1 cellular context compared by ENCODE assay signal in the genomic region with DNA sequence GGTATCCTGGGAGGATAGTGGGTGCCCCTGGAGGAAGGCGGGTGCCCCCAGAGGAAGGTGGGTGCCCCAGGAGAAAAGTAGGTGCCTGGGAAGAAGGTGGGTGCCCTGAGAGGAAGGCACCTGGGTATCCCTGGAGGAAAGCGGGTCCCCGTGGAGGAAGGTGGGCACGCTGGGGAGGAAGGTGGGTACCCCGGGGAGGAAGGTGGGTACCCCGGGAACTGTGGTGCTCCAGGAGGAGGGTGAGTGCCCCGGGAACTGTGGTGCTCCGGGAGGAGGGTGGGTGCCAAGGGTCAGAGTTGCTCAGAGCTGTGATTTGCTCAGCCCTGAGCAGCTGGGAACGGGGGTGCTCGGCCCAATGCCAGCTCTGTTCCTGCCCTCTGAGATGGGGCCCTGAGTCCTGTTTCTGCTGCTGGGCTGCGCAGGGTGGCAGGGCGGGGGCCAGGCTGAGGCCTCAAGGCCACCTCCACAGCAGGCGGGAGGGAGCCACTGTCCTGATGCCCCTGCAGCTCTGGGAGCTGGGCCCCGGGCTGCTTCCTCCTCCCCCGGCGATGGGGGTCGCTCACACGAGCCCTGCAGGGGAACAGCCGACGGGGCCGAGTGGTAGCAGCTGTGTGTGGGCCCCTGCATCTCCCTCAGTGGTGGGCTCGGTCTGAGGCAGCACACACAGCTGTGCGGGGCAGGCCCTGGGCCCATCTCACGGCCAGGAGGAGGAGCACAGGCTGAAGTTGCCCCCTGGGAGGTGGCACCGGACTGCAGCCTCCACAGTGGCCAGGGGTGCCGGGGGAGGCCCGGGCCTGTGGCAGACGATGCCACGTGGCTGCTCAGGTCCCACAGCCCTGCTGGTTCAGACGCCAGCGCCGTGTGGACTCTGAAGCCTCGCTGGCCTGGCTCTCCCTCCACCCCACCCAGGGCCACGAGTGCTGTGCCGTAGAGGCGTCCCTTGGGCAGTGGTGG.
TF ChIP-seq lines count a peak whose summit lies in the region.

No MANE protein-coding gene starts in this region.

TF ChIP-seq in H1, 55 proteins besides CTCF, POLR2A, EP300 and RAD21:
- TF ChIP-seq GABPA (IDR thresholded peaks at IDR 0.05; ENCODE audit: borderline replicate concordance, insufficient read depth, low read length) (no peak), EZH2 (IDR thresholded peaks at IDR 0.05; ENCODE audit: low read depth, low read length, severe bottlenecking) (no peak), ASH2L (IDR thresholded peaks at IDR 0.05; ENCODE audit: low read length) (no peak), SIN3A (conservative IDR thresholded peaks at IDR 0.05 in 1 of 2, IDR thresholded peaks at IDR 0.05 in 1 of 2; ENCODE audit: low read depth in 1 of 2, low read length in 2 of 2) (no peak), TBP (IDR thresholded peaks at IDR 0.05; ENCODE audit: low read depth, low read length) (no peak), HDAC6 (IDR thresholded peaks at IDR 0.05; ENCODE audit: low read depth, low read length) (no peak), JUND (IDR thresholded peaks at IDR 0.05; ENCODE audit: low read length) (no peak), BACH1 (IDR thresholded peaks at IDR 0.05; ENCODE audit: low read length) (no peak), BRCA1 (IDR thresholded peaks at IDR 0.05; ENCODE audit: low read depth, low read length) (no peak), SRF (IDR thresholded peaks at IDR 0.05; ENCODE audit: low read depth, low read length) (no peak), TAF1 (IDR thresholded peaks at IDR 0.05; ENCODE audit: low read depth, low read length) (no peak), HDAC2 (IDR thresholded peaks at IDR 0.05; ENCODE audit: borderline replicate concordance in 1 of 2, low read depth in 2 of 2, low read length in 2 of 2) (no peak), CEBPB (IDR thresholded peaks at IDR 0.05; ENCODE audit: low read depth, low read length) (no peak)
- TF ChIP-seq, protein P1, sequence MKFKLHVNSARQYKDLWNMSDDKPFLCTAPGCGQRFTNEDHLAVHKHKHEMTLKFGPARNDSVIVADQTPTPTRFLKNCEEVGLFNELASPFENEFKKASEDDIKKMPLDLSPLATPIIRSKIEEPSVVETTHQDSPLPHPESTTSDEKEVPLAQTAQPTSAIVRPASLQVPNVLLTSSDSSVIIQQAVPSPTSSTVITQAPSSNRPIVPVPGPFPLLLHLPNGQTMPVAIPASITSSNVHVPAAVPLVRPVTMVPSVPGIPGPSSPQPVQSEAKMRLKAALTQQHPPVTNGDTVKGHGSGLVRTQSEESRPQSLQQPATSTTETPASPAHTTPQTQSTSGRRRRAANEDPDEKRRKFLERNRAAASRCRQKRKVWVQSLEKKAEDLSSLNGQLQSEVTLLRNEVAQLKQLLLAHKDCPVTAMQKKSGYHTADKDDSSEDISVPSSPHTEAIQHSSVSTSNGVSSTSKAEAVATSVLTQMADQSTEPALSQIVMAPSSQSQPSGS (IDR thresholded peaks at IDR 0.05; ENCODE audit: low read length), result no peak
